ENCODE assay signal across 8 cellular contexts in genomic region chr4:147732516-147733193, GRCh38. TPM values are rescaled to one million over a fixed set of nuclear protein-coding genes. Genes with fewer than 3 reads are reported as not detected.
A peak's percentile ranks its signal among the peaks of the same experiment; 100 is the strongest.
DNase-seq lines count a peak whose midpoint lies in the region; ATAC-seq and TF ChIP-seq lines count a peak whose summit lies in the region.

No MANE protein-coding gene starts in this region.

- POLR2A ChIA-PET in PC-3 (lab: Charles Lee; ENCODE audit: unreplicated experiment), result interaction anchor here (0.7 kb wide), 1 partner anchor 22 kb away, joined by 4 read pairs; no protein-coding TSS in a partner anchor

- peak overlapping the region; percentile 96 for H2AFZ ChIP-seq in PC-3 (ENCODE audit: low read length)

- no peaks in the 10 kb centered on the region for H3K9me3 ChIP-seq in PC-3 (ENCODE audit: low read length)
- no peaks in the 10 kb centered on the region for H3K9me3 ChIP-seq in colonic mucosa
- H3K9me3 ChIP-seq in liver (ENCODE audit: control insufficient read depth in 4 of 4, low read length in 3 of 4), result no peaks in the 10 kb centered on the region

- intact Hi-C loops in PC-3 (cut with micrococcal nuclease) (loop anchor here (5.0 kb wide), 1 partner anchor 100 kb away; no protein-coding TSS in a partner anchor), colonic mucosa (cut with DNase I) (no loop called here)

- H3K27ac ChIP-seq in PC-3 (ENCODE audit: low read length) (peak overlapping the region; percentile 44), colonic mucosa (peak overlapping the region; percentile 75), liver (ENCODE audit: low read depth in 1 of 2, low read length in 2 of 2) (peak overlapping the region; percentile 51 to 80), substantia nigra (ENCODE audit: low read depth, low read length, poor library complexity, severe bottlenecking) (peak overlapping the region; percentile 21)

- CTCF ChIA-PET in PC-3 (lab: Charles Lee), result interaction anchor here (0.9 kb wide), 1 partner anchor 134 kb away, joined by 3 read pairs; no protein-coding TSS in a partner anchor

- no peak for TF ChIP-seq RAD21 in liver (IDR thresholded peaks at IDR 0.05)

- peaks cover 55% of the 10 kb centered on the region for H3K79me2 ChIP-seq in PC-3 (ENCODE audit: low read length)

- peak overlapping the region; percentile 78 for H3K4me2 ChIP-seq in PC-3 (ENCODE audit: low read length)

- DNase-seq in activated gamma-delta T cell (lab: John Stamatoyannopoulos, UW) (peak; percentile 21), activated gamma-delta T cell treated with Interleukin-2 at 50 U/mL for 16 hours (no peak), PC-3 (peak; percentile 35), colonic mucosa (peak; percentile 33), substantia nigra (lab: John Stamatoyannopoulos, UW) (peak in 7 of 49 donors; percentile 4 to 41 (median 20)), mucosa of gallbladder (ENCODE audit: low spot score) (no peak)

- no peaks in the 10 kb centered on the region for H4K20me1 ChIP-seq in PC-3 (ENCODE audit: low read length)

- WGBS in liver, result 3% methylated on average over 36 of the region's 36 CpGs

- ATAC-seq in HG02852 (IDR thresholded peaks at IDR 0.05; ENCODE audit: unreplicated experiment) (peak; percentile 25), PC-3 (peak; percentile 44)

- peak overlapping the region; percentile 79 for H3K9ac ChIP-seq in PC-3 (ENCODE audit: low read length)
- H3K9ac ChIP-seq in colonic mucosa (ENCODE audit: low read depth in 2 of 2, low read length in 2 of 2), result peak overlapping the region; percentile 60 to 85
- peak overlapping the region; percentile 7 to 64 for H3K9ac ChIP-seq in liver (ENCODE audit: low read depth in 1 of 2, low read length in 2 of 2)

- no peaks in the 10 kb centered on the region for H3K36me3 ChIP-seq in PC-3 (ENCODE audit: low read depth, low read length)
- H3K36me3 ChIP-seq in colonic mucosa, result no peaks in the 10 kb centered on the region
- H3K36me3 ChIP-seq in liver (ENCODE audit: control insufficient read depth in 4 of 4, insufficient read depth in 3 of 4, low read depth in 1 of 4, low read length in 3 of 4), result no peaks in the 10 kb centered on the region

- no peaks in the 10 kb centered on the region for H3K9me2 ChIP-seq in PC-3 (replicated peaks; ENCODE audit: low read length)

- H3K4me1 ChIP-seq in PC-3 (ENCODE audit: insufficient read depth, low read length) (peaks cover 48% of the 10 kb centered on the region), colonic mucosa (peaks cover 6% of the 10 kb centered on the region), liver (ENCODE audit: control insufficient read depth in 4 of 4, insufficient read depth in 4 of 4, low read length in 3 of 4) (peaks cover 2 to 27% (median 15%) of the 10 kb centered on the region in 4 donors)

- TF ChIP-seq CTCF in PC-3 (conservative IDR thresholded peaks at IDR 0.05; ENCODE audit: low read depth, low read length) (no peak), colonic mucosa (IDR thresholded peaks at IDR 0.05) (no peak), liver (IDR thresholded peaks at IDR 0.05; ENCODE audit: low read depth, low read length, missing input control) (no peak)

- H3K27me3 ChIP-seq in PC-3 (ENCODE audit: low read length), result no peaks in the 10 kb centered on the region
- H3K27me3 ChIP-seq in colonic mucosa, result no peaks in the 10 kb centered on the region
- peaks cover 0 to 14% (median 0%) of the 10 kb centered on the region in 4 donors for H3K27me3 ChIP-seq in liver (ENCODE audit: control insufficient read depth in 4 of 4, insufficient read depth in 4 of 4, low read length in 3 of 4)

- H3K4me3 ChIP-seq in PC-3 (ENCODE audit: low read length) (peak overlapping the region; percentile 95), colonic mucosa (peak overlapping the region; percentile 73), liver (ENCODE audit: low read depth in 1 of 3, low read length in 3 of 3) (peak overlapping the region; percentile 43 to 80 (median 66))

- BruUV-seq in PC-3 (replicated peaks; lab: Mats Ljungman, UMichigan), result no TSS peak

- H3F3A ChIP-seq in PC-3 (ENCODE audit: low read length, unreplicated experiment), result no peaks in the 10 kb centered on the region

TF ChIP-seq in liver, 16 proteins besides CTCF, POLR2A, EP300 and RAD21:
- no peak for TF ChIP-seq REST (IDR thresholded peaks at IDR 0.05)
- peak in 1 of 2 donors; percentile 9 for TF ChIP-seq HNF4A (conservative IDR thresholded peaks at IDR 0.05)

RNA-seq across cellular contexts. Expression of gene ARHGAP10, which starts 0.8 kb away (rescaled TPM):
- total RNA-seq in PC-3 (2014; rRNA removed), result 9.0 and 12.0 TPM in 2 replicates
- total RNA-seq in colonic mucosa, result 1 to 10 TPM; 4.4 to 7.1 TPM
- 10 to 100 TPM in 1 of 2 donors, 1 to 10 TPM in 1; 1.5 to 13.0 TPM for total RNA-seq in liver
- polyA plus RNA-seq in liver, result 1 to 10 TPM; 3.7 to 4.9 TPM
- 52.2 TPM for total RNA-seq in mucosa of gallbladder

RNA-seq across cellular contexts. Expression of gene PRMT9, which starts 48.7 kb away (rescaled TPM):
- total RNA-seq in PC-3 (2014; rRNA removed) (4.6 and 6.5 TPM in 2 replicates), colonic mucosa (1 to 10 TPM; 4.9 to 6.4 TPM), liver (1 to 10 TPM; 8.5 TPM), mucosa of gallbladder (7.8 TPM)
- polyA plus RNA-seq in liver, result 1 to 10 TPM; 2.4 to 2.9 TPM

Comparison
In these comparisons a context has a peak if more than half of its experiments do, and no peak if none do; other contexts are left out.
1. DNase-seq: peak in activated gamma-delta T cell (single experiment), PC-3 (single experiment) and colonic mucosa (single experiment); none in activated gamma-delta T cell treated with Interleukin-2 at 50 U/mL for 16 hours (single experiment) and mucosa of gallbladder (single experiment).
2. H3K27ac ChIP-seq: peak in every context shown above with its lines; median percentile 75 in colonic mucosa; 66 in liver; 44 in PC-3; 21 in substantia nigra.
3. Peak in every context shown above with its lines, with median percentiles within 50 percentile points of each other: H3K4me3 ChIP-seq and H3K9ac ChIP-seq.